ENCODE assay signal across 2 cellular contexts in the genomic region with DNA sequence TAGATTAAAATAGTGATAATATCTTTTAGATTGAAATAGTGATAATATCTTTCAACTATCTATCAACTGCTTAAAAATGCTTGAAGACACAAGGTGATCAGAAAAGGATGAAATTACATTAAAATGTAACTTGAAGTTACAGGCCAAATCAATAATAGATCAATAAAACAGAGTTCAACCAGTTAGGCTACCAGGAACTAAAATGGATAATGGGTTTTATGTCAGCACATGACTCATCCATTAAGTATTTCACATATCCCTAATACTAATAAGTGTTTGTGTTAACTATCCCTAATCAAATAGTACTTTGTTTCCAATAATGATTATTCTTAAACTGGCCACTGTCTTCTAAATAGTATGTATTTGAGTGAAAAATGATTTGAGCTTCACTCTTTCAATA.
TF ChIP-seq lines count a peak whose summit lies in the region.

No MANE protein-coding gene starts in this region.

TF ChIP-seq in HCT116, 20 proteins besides CTCF, POLR2A, EP300 and RAD21:
- TF ChIP-seq, protein P1, sequence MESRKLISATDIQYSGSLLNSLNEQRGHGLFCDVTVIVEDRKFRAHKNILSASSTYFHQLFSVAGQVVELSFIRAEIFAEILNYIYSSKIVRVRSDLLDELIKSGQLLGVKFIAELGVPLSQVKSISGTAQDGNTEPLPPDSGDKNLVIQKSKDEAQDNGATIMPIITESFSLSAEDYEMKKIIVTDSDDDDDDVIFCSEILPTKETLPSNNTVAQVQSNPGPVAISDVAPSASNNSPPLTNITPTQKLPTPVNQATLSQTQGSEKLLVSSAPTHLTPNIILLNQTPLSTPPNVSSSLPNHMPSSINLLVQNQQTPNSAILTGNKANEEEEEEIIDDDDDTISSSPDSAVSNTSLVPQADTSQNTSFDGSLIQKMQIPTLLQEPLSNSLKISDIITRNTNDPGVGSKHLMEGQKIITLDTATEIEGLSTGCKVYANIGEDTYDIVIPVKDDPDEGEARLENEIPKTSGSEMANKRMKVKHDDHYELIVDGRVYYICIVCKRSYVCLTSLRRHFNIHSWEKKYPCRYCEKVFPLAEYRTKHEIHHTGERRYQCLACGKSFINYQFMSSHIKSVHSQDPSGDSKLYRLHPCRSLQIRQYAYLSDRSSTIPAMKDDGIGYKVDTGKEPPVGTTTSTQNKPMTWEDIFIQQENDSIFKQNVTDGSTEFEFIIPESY (IDR thresholded peaks at IDR 0.05; ENCODE audit: extremely low read depth, insufficient replicate concordance, low read length) = no peak
- TF ChIP-seq CBX3 (IDR thresholded peaks at IDR 0.05; ENCODE audit: low read depth) = no peak
- no peak for TF ChIP-seq JUND (IDR thresholded peaks at IDR 0.05)
- no peak for TF ChIP-seq SIN3A (IDR thresholded peaks at IDR 0.05; ENCODE audit: low read depth)

TF ChIP-seq in HepG2, 621 proteins besides CTCF, POLR2A, EP300 and RAD21:
- TF ChIP-seq TBX2 (CRISPR knock-in tag; IDR thresholded peaks at IDR 0.05; ENCODE audit: borderline replicate concordance) (no peak), KAT2B (IDR thresholded peaks at IDR 0.05; ENCODE audit: borderline replicate concordance, low read depth, low read length) (peak; percentile 68; the same call in 1 of the 2 replicates)
TF ChIP-seq in HepG2: peak in this region for 1.
